8 cellular contexts compared by ENCODE assay signal in genomic region chr7:107890493-107890961, GRCh38. TPM values are rescaled to one million over a fixed set of nuclear protein-coding genes. Genes with fewer than 3 reads are reported as not detected.
DNase-seq lines count a peak whose midpoint lies in the region; ATAC-seq and TF ChIP-seq lines count a peak whose summit lies in the region.

No MANE protein-coding gene starts in this region.

- no peak for DNase-seq in SJCRH30
- DNase-seq in fibroblast of lung (ENCODE audit: low read depth in 2 of 2): no peak
- peak in 1 of 5 donors; percentile 36 for DNase-seq in ovary
- DNase-seq in HK-2 (ENCODE audit: unreplicated experiment): no peak
- no peak for DNase-seq in foreskin melanocyte
- DNase-seq in posterior vena cava (ENCODE audit: low spot score): no peak

- H3K9ac ChIP-seq in fibroblast of lung (ENCODE audit: insufficient read depth, low read length): peak overlapping the region; percentile 96

- peak overlapping the region; percentile 96 for H3K4me2 ChIP-seq in fibroblast of lung (ENCODE audit: extremely low read depth, insufficient read depth, low read length)

- H3K36me3 ChIP-seq in SJCRH30 (peaks cover 26% of the 10 kb centered on the region), fibroblast of lung (ENCODE audit: control insufficient read depth, insufficient read depth, low read length) (peaks cover 3% of the 10 kb centered on the region), ovary (no peaks in the 10 kb centered on the region)

- no peaks in the 10 kb centered on the region for H4K20me1 ChIP-seq in fibroblast of lung (ENCODE audit: control insufficient read depth, extremely low read depth, insufficient read depth, low read length)

- no peaks in the 10 kb centered on the region for H3K9me3 ChIP-seq in SJCRH30 (replicated peaks)
- H3K9me3 ChIP-seq in fibroblast of lung (ENCODE audit: control insufficient read depth, insufficient read depth, low read depth, low read length): no peaks in the 10 kb centered on the region
- H3K9me3 ChIP-seq in ovary: no peaks in the 10 kb centered on the region

- H3K4me3 ChIP-seq in SJCRH30: peak overlapping the region; percentile 80
- H3K4me3 ChIP-seq in fibroblast of lung (replicated peaks in 1 of 4; ENCODE audit: control extremely low read depth in 1 of 4, insufficient read depth in 1 of 4, low read depth in 3 of 4, low read length in 4 of 4): peak overlapping the region; percentile 68 to 89 (median 76)
- H3K4me3 ChIP-seq in ovary: peak overlapping the region; percentile 80

- 0 to 1% (median 1%) methylated on average over 7 of the region's 7 CpGs for WGBS in ovary, 3 donors

- H2AFZ ChIP-seq in fibroblast of lung (ENCODE audit: low read length): peak overlapping the region; percentile 99

- H3K27me3 ChIP-seq in SJCRH30 (no peaks in the 10 kb centered on the region), fibroblast of lung (ENCODE audit: control insufficient read depth, insufficient read depth, low read length) (peaks cover 3% of the 10 kb centered on the region), ovary (no peaks in the 10 kb centered on the region)

- H3K4me1 ChIP-seq in SJCRH30: peaks cover 8% of the 10 kb centered on the region; the same call in 1 of the 2 replicates
- peaks cover 9% of the 10 kb centered on the region for H3K4me1 ChIP-seq in fibroblast of lung (ENCODE audit: control insufficient read depth, extremely low read depth, insufficient read depth, low read length)
- peaks cover 2% of the 10 kb centered on the region for H3K4me1 ChIP-seq in ovary (ENCODE audit: insufficient read depth)

- no peak for TF ChIP-seq EP300 in ovary (IDR thresholded peaks at IDR 0.05)

- H3K27ac ChIP-seq in SJCRH30 (peak overlapping the region; percentile 78), fibroblast of lung (ENCODE audit: insufficient read depth, low read length) (peak overlapping the region; percentile 98), ovary (peak overlapping the region; percentile 84 to 87)

- intact Hi-C loops in ovary (cut with DNase I) (loop anchor here in 1 of 4 donors (5.0 kb wide), 1 partner anchor 252 kb away; no protein-coding TSS in a partner anchor), posterior vena cava (cut with DNase I) (no loop called here)

- ATAC-seq in GM18517 (IDR thresholded peaks at IDR 0.05; ENCODE audit: unreplicated experiment): peak; percentile 18
- peak; percentile 2 for ATAC-seq in HG02610 (IDR thresholded peaks at IDR 0.05; ENCODE audit: unreplicated experiment)

- peaks cover 27% of the 10 kb centered on the region for H3K79me2 ChIP-seq in fibroblast of lung (ENCODE audit: control insufficient read depth, insufficient read depth, low read length)

- TF ChIP-seq CTCF in fibroblast of lung (conservative IDR thresholded peaks at IDR 0.05 in 1 of 2, IDR thresholded peaks at IDR 0.05 in 1 of 2; ENCODE audit: low read depth in 1 of 2, low read length in 2 of 2): no peak
- no peak for TF ChIP-seq CTCF in ovary (IDR thresholded peaks at IDR 0.05)

- TF ChIP-seq POLR2A in ovary (IDR thresholded peaks at IDR 0.05): no peak

RNA-seq across cellular contexts. Expression of gene DLD, which starts 0.5 kb away (rescaled TPM):
- 113 and 151 TPM in 2 replicates for total RNA-seq in SJCRH30 (2014; rRNA removed; shearing (Covaris generic))
- total RNA-seq in fibroblast of lung (44.2 and 48.6 TPM in 2 replicates), ovary (10 to 100 TPM; 35.4 to 72.1 (median 49.7) TPM), posterior vena cava (10 to 100 TPM; 60.4 to 60.9 TPM)
- polyA plus RNA-seq in fibroblast of lung (160 and 172 TPM in 2 replicates), ovary (10 to 100 TPM; 41.1 to 92.9 TPM)
- 69.9 and 83.5 TPM in 2 replicates for polyA plus RNA-seq in fibroblast of lung (2012)
- polyA minus RNA-seq in fibroblast of lung (ENCODE audit: low replicate concordance): 15.9 and 30.8 TPM in 2 replicates
